In genomic region chr16:47638175-47638574, GRCh38 we compare ENCODE assay signal across 26 cellular contexts.
"Had no signal": no experiment of that assay in that cellular context is flagged by ENCODE, and none has a peak within 500 bp of the region (broad histone marks: within the 10 kb centered on the region; RNA-seq: fewer than 3 reads in every experiment).

No MANE protein-coding gene starts in this region.

- H3K27ac ChIP-seq: colonic mucosa, epithelial cell of prostate, esophagus squamous epithelium, gastrocnemius medialis, heart right ventricle, left lung, lower lobe of right lung had no signal

- H3K9me3 ChIP-seq: colonic mucosa, esophagus squamous epithelium, gastrocnemius medialis, heart right ventricle, left lung, lower lobe of right lung, mucosa of descending colon had no signal

- H3K4me1 ChIP-seq: colonic mucosa, esophagus squamous epithelium, gastrocnemius medialis had no signal

- FAIRE-seq: endometrium, islet of Langerhans, keratinocyte had no signal

- DNase-seq: colonic mucosa; cortex of kidney; effector CD8-positive, alpha-beta T cell; effector memory CD8-positive, alpha-beta T cell; endodermal cell; erythroblast; esophagus squamous epithelium; foreskin fibroblast; foreskin melanocyte; gastrocnemius medialis; glutamatergic neuron; head of caudate nucleus; heart right ventricle; hippocampal formation; left cardiac atrium; left lung; left ventricle myocardium superior; lower lobe of right lung; mesenchymal stem cell; mucosa of descending colon; naive B cell had no signal

- ATAC-seq: effector memory CD8-positive, alpha-beta T cell; esophagus mucosa; gastrocnemius medialis; heart right ventricle; left cardiac atrium; left lung; left ventricle myocardium superior; lower lobe of right lung; mucosa of descending colon had no signal

- H3K36me3 ChIP-seq: colonic mucosa had no signal

- H3K4me3 ChIP-seq: colonic mucosa, esophagus squamous epithelium, gastrocnemius medialis, heart right ventricle, left lung, lower lobe of right lung, mucosa of descending colon had no signal

- H3K27me3 ChIP-seq: colonic mucosa, esophagus squamous epithelium, gastrocnemius medialis, heart right ventricle, left lung had no signal
